1 cellular context compared by ENCODE assay signal in the genomic region with DNA sequence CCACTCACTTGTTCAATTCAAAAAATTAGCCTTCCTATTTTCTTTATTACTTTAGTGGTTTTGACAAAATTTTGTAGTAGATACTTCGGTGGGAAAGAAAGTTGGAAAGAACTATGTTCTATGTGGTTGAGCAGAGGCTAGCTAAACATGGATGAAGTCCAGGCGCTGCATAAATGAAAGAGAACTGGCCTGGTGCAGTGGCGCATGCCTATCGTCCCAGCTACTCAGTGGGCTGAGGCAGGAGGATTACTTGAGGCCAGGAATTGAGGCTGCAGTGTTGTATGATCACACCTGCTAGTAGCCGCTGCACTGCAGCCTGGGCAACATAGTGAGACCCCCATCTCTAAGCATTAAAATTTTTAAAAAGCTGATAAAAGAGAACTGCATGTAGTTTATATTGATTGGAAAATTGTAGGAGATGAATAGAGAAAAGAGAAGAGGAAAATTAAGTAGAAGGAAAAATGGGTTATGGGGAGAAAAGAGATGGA.
TF ChIP-seq lines count a peak whose summit lies in the region.

No MANE protein-coding gene starts in this region.

TF ChIP-seq in K562, 482 proteins besides CTCF, POLR2A, EP300 and RAD21:
- TF ChIP-seq ZNF121 (CRISPR knock-in tag; conservative IDR thresholded peaks at IDR 0.05) (peak; percentile 32; the same call in 1 of the 2 replicates), TRIM28 (IDR thresholded peaks at IDR 0.05) (no peak)
